8 cellular contexts compared by ENCODE assay signal in genomic region chr2:176122633-176123482, GRCh38. TPM values are rescaled to one million over a fixed set of nuclear protein-coding genes. Genes with fewer than 3 reads are reported as not detected.
DNase-seq lines count a peak whose midpoint lies in the region; ATAC-seq and TF ChIP-seq lines count a peak whose summit lies in the region.

Gene HOXD9, plus strand, starts transcription at chr2:176122719. Its CDS starts 50 bp downstream, at chr2:176122769.

- H3K4me3 Mint-ChIP-seq in chondrocyte (ENCODE audit: unreplicated experiment): peak within 1 kb of the TSS; percentile 44

- H3K9me3 Mint-ChIP-seq in chondrocyte (ENCODE audit: low read depth): peaks cover 5% of the 10 kb centered on the region

- peaks cover 77% of the 10 kb centered on the region for H3K27me3 Mint-ChIP-seq in chondrocyte (ENCODE audit: low read depth)

- H3K27ac ChIP-seq in brain microvascular endothelial cell: no peak within 1 kb of the TSS

- ATAC-seq in HG03139 (IDR thresholded peaks at IDR 0.05; ENCODE audit: unreplicated experiment): no peak
- ATAC-seq in GM18520 (IDR thresholded peaks at IDR 0.05; ENCODE audit: unreplicated experiment): no peak

- in situ Hi-C loops in brain microvascular endothelial cell (cut with HindIII; ENCODE audit: low pct_ligation_motif_present, low sequenced_read_pairs): no loop called here

- no peak within 1 kb of the TSS for H3K27ac Mint-ChIP-seq in chondrocyte (ENCODE audit: unreplicated experiment)

- no peak for TF ChIP-seq CTCF in chondrocyte (IDR thresholded peaks at IDR 0.05)
- no peak for TF ChIP-seq CTCF in brain microvascular endothelial cell (IDR thresholded peaks at IDR 0.05; ENCODE audit: low read depth, low read length, missing control alignments)

- H3K4me1 Mint-ChIP-seq in chondrocyte (ENCODE audit: low read depth): peaks cover 8% of the 10 kb centered on the region

- DNase-seq in AG08395 (ENCODE audit: low spot score) (peak; percentile 86), HK-2 (ENCODE audit: unreplicated experiment) (peak; percentile 72), chondrocyte (ENCODE audit: low spot score) (no peak), mesenteric fat pad (ENCODE audit: low spot score) (peak; percentile 91), ureter (ENCODE audit: low spot score) (peak; percentile 87), brain microvascular endothelial cell (no peak)

- H3K4me3 ChIP-seq in brain microvascular endothelial cell (ENCODE audit: low read depth, low read length): no peak within 1 kb of the TSS

- H3K27me3 ChIP-seq in brain microvascular endothelial cell (replicated peaks): peaks cover 92% of the 10 kb centered on the region

- H3K36me3 Mint-ChIP-seq in chondrocyte (ENCODE audit: low read depth): peaks cover 7% of the 10 kb centered on the region

- no peaks in the 10 kb centered on the region for H3K36me3 ChIP-seq in brain microvascular endothelial cell (replicated peaks)

RNA-seq across cellular contexts. Expression of gene HOXD9, which starts in this region (rescaled TPM):
- total RNA-seq in chondrocyte (not detected in 3 replicates), mesenteric fat pad (6.1 TPM), ureter (19.8 TPM)

Comparison
In these comparisons a context has a peak if more than half of its experiments do, and no peak if none do; other contexts are left out.
1. DNase-seq: peak in AG08395 (single experiment), HK-2 (single experiment), mesenteric fat pad (single experiment) and ureter (single experiment); none in chondrocyte (single experiment) and brain microvascular endothelial cell (single experiment).